In genomic region chr17:32836527-32836926, GRCh38 we compare ENCODE assay signal across 32 cellular contexts.
"Had no signal": no experiment of that assay in that cellular context is flagged by ENCODE, and none has a peak within 500 bp of the region (broad histone marks: within the 10 kb centered on the region; RNA-seq: fewer than 3 reads in every experiment).

No MANE protein-coding gene starts in this region.

- H3K4me3 ChIP-seq: ascending aorta, cardiac muscle cell, Peyer's patch, SJSA1 had no signal

- H3K9me3 Mint-ChIP-seq: activated CD4-positive, alpha-beta T cell treated with anti-CD3 and anti-CD28 coated beads, Interleukin-2, amount 10 ng/mL, durations not matched to agents 24 days and 14 days; activated CD8-positive, alpha-beta T cell treated with anti-CD3 and anti-CD28 coated beads for 36 hours; activated naive CD4-positive, alpha-beta T cell treated with anti-CD3 and anti-CD28 coated beads, Interleukin-2, amount 50 U/mL, for 24 hours; activated naive CD8-positive, alpha-beta T cell treated with anti-CD3 and anti-CD28 coated beads, Interleukin-2, amount 10 ng/mL, durations not matched to agents 7 days and 5 days; activated T-cell treated with anti-CD3 and anti-CD28 coated beads, Interleukin-2, amount 50 U/mL, for 72 hours; activated T-helper 17 cell treated with anti-CD3 and anti-CD28 coated beads, Interleukin-2, amount 50 U/mL, for 72 hours; central memory CD8-positive, alpha-beta T cell; T-helper 1 cell treated with Interleukin-12 subunit alpha and Interleukin-12 subunit beta and Interleukin-4 antibody, amounts not matched to agents 30 μg/mL and 1 μg/mL, for 36 hours; T-helper 2 cell treated with Interferon-gamma antibody and Interleukin-4, amounts not matched to agents 5 μg/mL and 100 μg/mL, for 36 hours had no signal

- H3K4me3 Mint-ChIP-seq: activated CD4-positive, alpha-beta T cell treated with anti-CD3 and anti-CD28 coated beads, Interleukin-2, amount 10 ng/mL, durations not matched to agents 24 days and 14 days; activated CD8-positive, alpha-beta T cell treated with anti-CD3 and anti-CD28 coated beads for 36 hours; activated naive CD4-positive, alpha-beta T cell treated with anti-CD3 and anti-CD28 coated beads, Interleukin-2, amount 50 U/mL, for 24 hours; activated naive CD8-positive, alpha-beta T cell treated with anti-CD3 and anti-CD28 coated beads, Interleukin-2, amount 10 ng/mL, durations not matched to agents 7 days and 5 days; activated T-cell treated with anti-CD3 and anti-CD28 coated beads, Interleukin-2, amount 50 U/mL, for 72 hours; activated T-helper 17 cell treated with anti-CD3 and anti-CD28 coated beads, Interleukin-2, amount 50 U/mL, for 72 hours; central memory CD8-positive, alpha-beta T cell; T-helper 1 cell treated with Interleukin-12 subunit alpha and Interleukin-12 subunit beta and Interleukin-4 antibody, amounts not matched to agents 30 μg/mL and 1 μg/mL, for 36 hours; T-helper 2 cell treated with Interferon-gamma antibody and Interleukin-4, amounts not matched to agents 5 μg/mL and 100 μg/mL, for 36 hours had no signal

- H3K9me3 ChIP-seq: ascending aorta, Peyer's patch, SJSA1, SK-N-SH had no signal

- H3K27me3 ChIP-seq: ascending aorta, cardiac muscle cell, Peyer's patch had no signal

- FAIRE-seq: TTC549 had no signal

- DNase-seq: activated CD4-positive, alpha-beta T cell treated with anti-CD3 and anti-CD28 coated beads, Interleukin-2, amount 10 ng/mL, durations not matched to agents 24 days and 14 days; activated CD4-positive, alpha-beta T cell treated with anti-CD3 and anti-CD28 coated beads, Interleukin-2, amount 50 U/mL, for 4 hours; activated CD8-positive, alpha-beta T cell treated with anti-CD3 and anti-CD28 coated beads for 36 hours; activated effector memory CD4-positive, alpha-beta T cell treated with anti-CD3 and anti-CD28 coated beads, Interleukin-2, amount 50 U/mL, for 16 hours; activated naive CD4-positive, alpha-beta T cell; activated naive CD8-positive, alpha-beta T cell treated with anti-CD3 and anti-CD28 coated beads, Interleukin-2, amount 10 ng/mL, durations not matched to agents 7 days and 5 days; activated T-cell treated with anti-CD3 and anti-CD28 coated beads, Interleukin-2, amount 50 U/mL, for 1 hour; activated T-cell treated with anti-CD3 and anti-CD28 coated beads, Interleukin-2, amount 50 U/mL, for 72 hours; amygdala; NCI-H1105; NCI-H1417 treated with DMSO at 0.1 percent for 48 hours; NCI-H187 treated with DMSO at 0.1 percent for 48 hours; NCI-H2081; NCI-H226; NCI-H446 treated with DMSO at 0.1 percent for 48 hours; NCI-H524; NCI-H69; NCI-H82; PC-3; Peyer's patch; RPMI8226; SHP77 treated with DMSO at 0.1 percent for 48 hours; SK-N-SH had no signal

- H3K27ac ChIP-seq: ascending aorta, cardiac muscle cell, SJSA1 had no signal

- H3K4me1 Mint-ChIP-seq: activated CD4-positive, alpha-beta T cell treated with anti-CD3 and anti-CD28 coated beads, Interleukin-2, amount 10 ng/mL, durations not matched to agents 24 days and 14 days; activated naive CD4-positive, alpha-beta T cell treated with anti-CD3 and anti-CD28 coated beads, Interleukin-2, amount 50 U/mL, for 24 hours; activated naive CD8-positive, alpha-beta T cell treated with anti-CD3 and anti-CD28 coated beads, Interleukin-2, amount 10 ng/mL, durations not matched to agents 7 days and 5 days; activated T-helper 17 cell treated with anti-CD3 and anti-CD28 coated beads, Interleukin-2, amount 50 U/mL, for 72 hours; central memory CD8-positive, alpha-beta T cell had no signal

- H3K4me2 ChIP-seq: SK-N-SH had no signal

- H3K9ac ChIP-seq: SK-N-SH had no signal

- H3K9me2 ChIP-seq: SK-N-SH had no signal

- H3K27me3 Mint-ChIP-seq: activated T-helper 17 cell treated with anti-CD3 and anti-CD28 coated beads, Interleukin-2, amount 50 U/mL, for 72 hours; central memory CD8-positive, alpha-beta T cell had no signal

- H3K36me3 ChIP-seq: ascending aorta, cardiac muscle cell, Peyer's patch, SJSA1 had no signal

- H3K27ac Mint-ChIP-seq: activated CD4-positive, alpha-beta T cell treated with anti-CD3 and anti-CD28 coated beads, Interleukin-2, amount 10 ng/mL, durations not matched to agents 24 days and 14 days; activated CD8-positive, alpha-beta T cell treated with anti-CD3 and anti-CD28 coated beads for 36 hours; activated naive CD4-positive, alpha-beta T cell treated with anti-CD3 and anti-CD28 coated beads, Interleukin-2, amount 50 U/mL, for 24 hours; activated naive CD8-positive, alpha-beta T cell treated with anti-CD3 and anti-CD28 coated beads, Interleukin-2, amount 10 ng/mL, durations not matched to agents 7 days and 5 days; activated T-cell treated with anti-CD3 and anti-CD28 coated beads, Interleukin-2, amount 50 U/mL, for 72 hours; activated T-helper 17 cell treated with anti-CD3 and anti-CD28 coated beads, Interleukin-2, amount 50 U/mL, for 72 hours; T-helper 1 cell treated with Interleukin-12 subunit alpha and Interleukin-12 subunit beta and Interleukin-4 antibody, amounts not matched to agents 30 μg/mL and 1 μg/mL, for 36 hours; T-helper 2 cell treated with Interferon-gamma antibody and Interleukin-4, amounts not matched to agents 5 μg/mL and 100 μg/mL, for 36 hours had no signal

- ATAC-seq: activated CD8-positive, alpha-beta T cell treated with anti-CD3 and anti-CD28 coated beads for 36 hours; activated T-cell treated with anti-CD3 and anti-CD28 coated beads, Interleukin-2, amount 50 U/mL, for 72 hours; activated T-helper 17 cell treated with anti-CD3 and anti-CD28 coated beads, Interleukin-2, amount 50 U/mL, for 72 hours; PC-3 had no signal

- H3K36me3 Mint-ChIP-seq: activated naive CD4-positive, alpha-beta T cell treated with anti-CD3 and anti-CD28 coated beads, Interleukin-2, amount 50 U/mL, for 24 hours; activated naive CD8-positive, alpha-beta T cell treated with anti-CD3 and anti-CD28 coated beads, Interleukin-2, amount 10 ng/mL, durations not matched to agents 7 days and 5 days had no signal

- H3K4me1 ChIP-seq: SJSA1 had no signal
